ENCODE assay signal across 9 cellular contexts in genomic region chr21:42187976-42188653, GRCh38. TPM values are rescaled to one million over a fixed set of nuclear protein-coding genes. Genes with fewer than 3 reads are reported as not detected.
A peak's percentile ranks its signal among the peaks of the same experiment; 100 is the strongest.
DNase-seq lines count a peak whose midpoint lies in the region; ATAC-seq and TF ChIP-seq lines count a peak whose summit lies in the region.
"Had no signal": no experiment of that assay in that cellular context is flagged by ENCODE, and none has a peak within 500 bp of the region (broad histone marks: within the 10 kb centered on the region; RNA-seq: fewer than 3 reads in every experiment).

No MANE protein-coding gene starts in this region.

- WGBS in endodermal cell (ENCODE audit: insufficient coverage in 1 of 2, insufficient read length in 1 of 2), 2 experiments: 91 to 92% methylated on average over 6 to 8 of the region's 8 CpGs

- H3K4me1 Mint-ChIP-seq in activated CD4-positive, alpha-beta memory T cell treated with anti-CD3 and anti-CD28 coated beads, Interleukin-2, amount 10 ng/mL, durations not matched to agents 7 days and 5 days: peaks cover 71% of the 10 kb centered on the region
- H3K4me1 Mint-ChIP-seq in endodermal cell: no peaks in the 10 kb centered on the region

- peak overlapping the region; percentile 90 for H3K4me2 ChIP-seq in BLaER1

- TF ChIP-seq CTCF in fibroblast of the aortic adventitia (IDR thresholded peaks at IDR 0.05; ENCODE audit: insufficient read depth, low read length): no peak
- no peak for TF ChIP-seq CTCF in endodermal cell (conservative IDR thresholded peaks at IDR 0.05)

- H3K4me3 ChIP-seq in BLaER1 (peak overlapping the region; percentile 43), fibroblast of the aortic adventitia (ENCODE audit: low read depth, low read length) (no peak overlapping the region), endodermal cell (ENCODE audit: low read length) (no peak overlapping the region)

- POLR2A ChIA-PET in activated CD4-positive, alpha-beta memory T cell treated with anti-CD3 and anti-CD28 coated beads, Interleukin-2, amount 10 ng/mL, durations not matched to agents 7 days and 5 days (lab: Charles Lee): interaction anchor here (0.7 to 10.3 kb wide), 13 partner anchors 11 to 310 kb away, joined by 3 to 246 read pairs (median 4); partner anchors contain the start of genes ABCG1 and UBASH3A

- H3K27ac ChIP-seq in BLaER1: peak overlapping the region; percentile 86
- H3K27ac ChIP-seq in endodermal cell (ENCODE audit: low read depth, low read length): no peak overlapping the region
- H3K27ac ChIP-seq: C4-2B had no signal

- peak overlapping the region; percentile 95 for H3K27ac Mint-ChIP-seq in activated CD4-positive, alpha-beta memory T cell treated with anti-CD3 and anti-CD28 coated beads, Interleukin-2, amount 10 ng/mL, durations not matched to agents 7 days and 5 days
- no peak overlapping the region for H3K27ac Mint-ChIP-seq in endodermal cell

- H3K36me3 ChIP-seq in BLaER1 (no peaks in the 10 kb centered on the region), endodermal cell (ENCODE audit: control insufficient read depth, insufficient read depth, low read length) (no peaks in the 10 kb centered on the region)

- H3K9ac ChIP-seq in BLaER1: peak overlapping the region; percentile 67
- no peak overlapping the region for H3K9ac ChIP-seq in endodermal cell (ENCODE audit: extremely low read depth, low read length, poor library complexity, severe bottlenecking)

- peaks cover 5% of the 10 kb centered on the region for H3K9me3 Mint-ChIP-seq in activated CD4-positive, alpha-beta memory T cell treated with anti-CD3 and anti-CD28 coated beads, Interleukin-2, amount 10 ng/mL, durations not matched to agents 7 days and 5 days
- peaks cover 9% of the 10 kb centered on the region for H3K9me3 Mint-ChIP-seq in endodermal cell

- no peaks in the 10 kb centered on the region for H4K20me1 ChIP-seq in BLaER1

- H3K27me3 ChIP-seq in BLaER1 (no peaks in the 10 kb centered on the region), endodermal cell (ENCODE audit: control insufficient read depth, insufficient read depth, low read length, poor library complexity, severe bottlenecking) (no peaks in the 10 kb centered on the region)

- CTCF ChIA-PET in activated CD4-positive, alpha-beta memory T cell treated with anti-CD3 and anti-CD28 coated beads, Interleukin-2, amount 10 ng/mL, durations not matched to agents 7 days and 5 days (lab: Charles Lee): interaction anchor here (0.8 to 3.2 kb wide), 5 partner anchors 8 to 71 kb away, joined by 3 to 16 read pairs (median 4); no protein-coding TSS in a partner anchor

- H3K4me3 Mint-ChIP-seq in activated CD4-positive, alpha-beta memory T cell treated with anti-CD3 and anti-CD28 coated beads, Interleukin-2, amount 10 ng/mL, durations not matched to agents 7 days and 5 days: peak overlapping the region; percentile 28
- no peak overlapping the region for H3K4me3 Mint-ChIP-seq in endodermal cell

- peaks cover 72% of the 10 kb centered on the region for H3K4me1 ChIP-seq in BLaER1
- H3K4me1 ChIP-seq in endodermal cell (ENCODE audit: control insufficient read depth, insufficient read depth, low read length): no peaks in the 10 kb centered on the region

- H3K27me3 Mint-ChIP-seq in activated CD4-positive, alpha-beta memory T cell treated with anti-CD3 and anti-CD28 coated beads, Interleukin-2, amount 10 ng/mL, durations not matched to agents 7 days and 5 days: peaks cover 10% of the 10 kb centered on the region
- H3K27me3 Mint-ChIP-seq in endodermal cell (ENCODE audit: insufficient read depth): peaks cover 3% of the 10 kb centered on the region

- DNase-seq in HT1080 (ENCODE audit: low read depth) (peak; percentile 42), fibroblast of the aortic adventitia (ENCODE audit: low read depth) (peak; percentile 32), endodermal cell (no peak), NCI-H1930 (lab: John Stamatoyannopoulos, UW) (no peak)
- DNase-seq in activated CD4-positive, alpha-beta memory T cell treated with anti-CD3 and anti-CD28 coated beads, Interleukin-2, amount 10 ng/mL, durations not matched to agents 7 days and 5 days: peak; percentile 90
- DNase-seq in stimulated activated CD4-positive, alpha-beta T cell treated with anti-CD3 and anti-CD28 coated beads, Interleukin-4, amount 100 ng/mL, for 24 hours: peak; percentile 79

- ATAC-seq in GM19467 (IDR thresholded peaks at IDR 0.05; ENCODE audit: unreplicated experiment): peak; percentile 94

- H3K36me3 Mint-ChIP-seq in activated CD4-positive, alpha-beta memory T cell treated with anti-CD3 and anti-CD28 coated beads, Interleukin-2, amount 10 ng/mL, durations not matched to agents 7 days and 5 days (ENCODE audit: low read depth): peaks cover 17% of the 10 kb centered on the region
- H3K36me3 Mint-ChIP-seq in endodermal cell (ENCODE audit: low read depth): no peaks in the 10 kb centered on the region

- H3K9me3 ChIP-seq in BLaER1 (peaks cover 18% of the 10 kb centered on the region), endodermal cell (ENCODE audit: control insufficient read depth, low read length) (no peaks in the 10 kb centered on the region)

RNA-seq across cellular contexts. Expression of gene ABCG1, which starts 30.8 kb away (rescaled TPM):
- not detected in 2 replicates for total RNA-seq in HT1080 (2014; rRNA removed; shearing (Covaris generic))
- polyA plus RNA-seq in HT1080 (2015; cell fraction: cytosol; rRNA removed): 0.12 and 0.16 TPM in 2 replicates
- polyA plus RNA-seq in HT1080 (2015; cell fraction: nucleus; rRNA removed): 0.12 and 0.33 TPM in 2 replicates
- total RNA-seq in activated CD4-positive, alpha-beta memory T cell treated with anti-CD3 and anti-CD28 coated beads, Interleukin-2, amount 10 ng/mL, durations not matched to agents 7 days and 5 days: 10 to 100 TPM; 23.7 to 25.3 TPM
- total RNA-seq in fibroblast of the aortic adventitia (ENCODE audit: low replicate concordance): 0.08 and 0.09 TPM in 2 replicates
- 1 to 10 TPM; 1.6 to 5.4 TPM for total RNA-seq in endodermal cell
- 1.5 TPM for polyA plus RNA-seq in endodermal cell (2013, experiment 1 of 2)
- 1.7 TPM for polyA plus RNA-seq in endodermal cell (2013, experiment 2 of 2)

Comparison
In these comparisons a context has a peak if more than half of its experiments do, and no peak if none do; other contexts are left out.
1. DNase-seq: peak in HT1080 (single experiment), activated CD4-positive, alpha-beta memory T cell treated with anti-CD3 and anti-CD28 coated beads, Interleukin-2, amount 10 ng/mL, durations not matched to agents 7 days and 5 days (single experiment), fibroblast of the aortic adventitia (single experiment) and stimulated activated CD4-positive, alpha-beta T cell treated with anti-CD3 and anti-CD28 coated beads, Interleukin-4, amount 100 ng/mL, for 24 hours (single experiment); none in endodermal cell (single experiment) and NCI-H1930 (0 of 2).